1 cellular context compared by ENCODE assay signal in genomic region chr6:149565539-149566371, GRCh38.
A peak's percentile ranks its signal among the peaks of the same experiment; 100 is the strongest.
TF ChIP-seq lines count a peak whose summit lies in the region.

No MANE protein-coding gene starts in this region.

TF ChIP-seq in HepG2, 621 proteins besides CTCF, POLR2A, EP300 and RAD21 (continued from another document and continues in another):
- TF ChIP-seq PITX1 (CRISPR knock-in tag; IDR thresholded peaks at IDR 0.05) (peak; percentile 73; the same call in 1 of the 2 replicates), ZNF652 (CRISPR knock-in tag; IDR thresholded peaks at IDR 0.05; ENCODE audit: borderline replicate concordance, low read depth) (no peak), IKZF5 (CRISPR knock-in tag; IDR thresholded peaks at IDR 0.05) (peak; percentile 73), E2F1 (CRISPR knock-in tag; IDR thresholded peaks at IDR 0.05) (no peak), KLF16 (CRISPR knock-in tag; IDR thresholded peaks at IDR 0.05) (peak in 1 of 2 experiments; percentile 57; a peak in 1 of 4 replicates), NR2F6 (IDR thresholded peaks at IDR 0.05) (no peak), NR2F6 (CRISPR knock-in tag; IDR thresholded peaks at IDR 0.05) (peak; percentile 39; the same call in 1 of the 2 replicates), EZH2 (conservative IDR thresholded peaks at IDR 0.05; ENCODE audit: low read depth, low read length) (no peak), BATF2 (CRISPR knock-in tag; IDR thresholded peaks at IDR 0.05) (no peak), ZNF644 (CRISPR knock-in tag; IDR thresholded peaks at IDR 0.05; ENCODE audit: low read depth) (0 out of 2 replicates have a peak, but pooled peaks have one; percentile 47), GFI1 (CRISPR knock-in tag; IDR thresholded peaks at IDR 0.05; ENCODE audit: borderline replicate concordance) (peak; percentile 30; the same call in 1 of the 2 replicates), GTF2F1 (IDR thresholded peaks at IDR 0.05; ENCODE audit: low read length) (no peak), ZMYM3 (CRISPR knock-in tag; IDR thresholded peaks at IDR 0.05) (peak; percentile 57; the same call in 1 of the 2 replicates), RXRB (CRISPR knock-in tag; IDR thresholded peaks at IDR 0.05; ENCODE audit: borderline replicate concordance) (no peak; the same call in 1 of the 2 replicates), MED1 (CRISPR knock-in tag; IDR thresholded peaks at IDR 0.05) (0 out of 2 replicates have a peak, but pooled peaks have one; percentile 27), MZF1 (CRISPR knock-in tag; IDR thresholded peaks at IDR 0.05; ENCODE audit: borderline replicate concordance) (no peak), MYNN (CRISPR knock-in tag; IDR thresholded peaks at IDR 0.05; ENCODE audit: low read depth) (no peak), ZNF607 (CRISPR knock-in tag; IDR thresholded peaks at IDR 0.05; ENCODE audit: borderline replicate concordance) (no peak; the same call in 1 of the 2 replicates), MTERF4 (CRISPR knock-in tag; IDR thresholded peaks at IDR 0.05) (no peak), RFX1 (IDR thresholded peaks at IDR 0.05) (no peak), ELF1 (CRISPR knock-in tag; IDR thresholded peaks at IDR 0.05) (peak; percentile 26; the same call in 1 of the 2 replicates), SETDB1 (CRISPR knock-in tag; IDR thresholded peaks at IDR 0.05; ENCODE audit: borderline replicate concordance) (no peak), TAF1 (CRISPR knock-in tag; IDR thresholded peaks at IDR 0.05) (no peak), HOXA3 (CRISPR knock-in tag; IDR thresholded peaks at IDR 0.05) (peak; percentile 62), PPARG (CRISPR knock-in tag; conservative IDR thresholded peaks at IDR 0.05) (peak; percentile 15; the same call in 1 of the 2 replicates), TERF1 (CRISPR knock-in tag; IDR thresholded peaks at IDR 0.05) (no peak), ZNF784 (CRISPR knock-in tag; IDR thresholded peaks at IDR 0.05; ENCODE audit: borderline replicate concordance) (no peak), ESRRA (CRISPR knock-in tag; IDR thresholded peaks at IDR 0.05; ENCODE audit: low read depth) (no peak), ZNF350 (CRISPR knock-in tag; IDR thresholded peaks at IDR 0.05; ENCODE audit: borderline replicate concordance, low read depth) (peak; percentile 63; the same call in 1 of the 2 replicates), ZNF879 (CRISPR knock-in tag; IDR thresholded peaks at IDR 0.05) (no peak), HHEX (CRISPR knock-in tag; IDR thresholded peaks at IDR 0.05) (no peak), ZNF281 (CRISPR knock-in tag; IDR thresholded peaks at IDR 0.05; ENCODE audit: borderline replicate concordance) (no peak), NR1H2 (CRISPR knock-in tag; IDR thresholded peaks at IDR 0.05; ENCODE audit: borderline replicate concordance, low read depth) (no peak), KLF6 (CRISPR knock-in tag; IDR thresholded peaks at IDR 0.05) (0 out of 2 replicates have a peak, but pooled peaks have one; percentile 12), ZMYM2 (CRISPR knock-in tag; IDR thresholded peaks at IDR 0.05) (no peak), ZNF746 (CRISPR knock-in tag; IDR thresholded peaks at IDR 0.05) (no peak), ZNF251 (CRISPR knock-in tag; IDR thresholded peaks at IDR 0.05) (no peak), HMGA1 (CRISPR knock-in tag; conservative IDR thresholded peaks at IDR 0.05) (no peak), ZBTB20 (CRISPR knock-in tag; IDR thresholded peaks at IDR 0.05; ENCODE audit: borderline replicate concordance, low read depth) (peak; percentile 70; the same call in 1 of the 2 replicates), HNRNPUL1 (IDR thresholded peaks at IDR 0.05; ENCODE audit: low read depth, low read length) (no peak), THAP11 (CRISPR knock-in tag; IDR thresholded peaks at IDR 0.05) (0 out of 2 replicates have a peak, but pooled peaks have one; percentile 14), FLYWCH1 (CRISPR knock-in tag; IDR thresholded peaks at IDR 0.05) (no peak), HNRNPL (IDR thresholded peaks at IDR 0.05; ENCODE audit: low read depth, low read length) (no peak), HBP1 (CRISPR knock-in tag; IDR thresholded peaks at IDR 0.05; ENCODE audit: low read depth) (peak; percentile 95; the same call in 1 of the 2 replicates), REPIN1 (CRISPR knock-in tag; IDR thresholded peaks at IDR 0.05; ENCODE audit: borderline replicate concordance, low read depth) (peak; percentile 73; the same call in 1 of the 2 replicates), ZNF800 (CRISPR knock-in tag; IDR thresholded peaks at IDR 0.05) (peak; percentile 39; the same call in 1 of the 2 replicates), RNF219 (CRISPR knock-in tag; IDR thresholded peaks at IDR 0.05) (no peak), ZNF362 (CRISPR knock-in tag; IDR thresholded peaks at IDR 0.05; ENCODE audit: borderline replicate concordance) (peak; percentile 50; the same call in 1 of the 2 replicates), SSRP1 (CRISPR knock-in tag; IDR thresholded peaks at IDR 0.05) (no peak)
